Comparison of ENCODE assay signal across 8 cellular contexts in the genomic region with DNA sequence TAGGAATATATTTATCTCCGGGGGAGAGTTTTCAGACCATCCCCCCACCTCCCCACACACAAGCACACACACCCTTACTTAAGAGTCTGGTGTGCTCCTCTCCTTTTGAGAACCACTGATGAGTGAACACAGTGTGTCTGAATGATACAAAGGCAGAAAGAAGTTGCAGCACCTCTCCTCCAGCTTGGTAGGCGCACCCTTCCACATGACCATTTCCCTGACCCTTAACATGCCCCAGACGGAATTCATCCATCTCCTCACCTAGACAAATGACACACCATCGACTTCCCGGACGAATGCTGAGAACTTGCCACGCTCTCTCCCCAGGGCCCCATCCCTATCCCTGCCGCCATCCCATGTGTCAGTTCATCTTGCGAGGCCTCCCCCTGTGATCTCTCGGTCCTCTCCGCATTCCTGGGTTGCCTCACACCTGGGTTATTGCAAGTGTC. TPM values are rescaled to one million over a fixed set of nuclear protein-coding genes. Genes with fewer than 3 reads are reported as not detected.
DNase-seq lines count a peak whose midpoint lies in the region; ATAC-seq and TF ChIP-seq lines count a peak whose summit lies in the region.

No MANE protein-coding gene starts in this region.

- H3K4me1 ChIP-seq in heart right ventricle = peaks cover 48 to 87% (median 82%) of the 10 kb centered on the region in 9 donors
- peaks cover 82% of the 10 kb centered on the region for H3K4me1 ChIP-seq in mononuclear cell (ENCODE audit: insufficient read depth, low read length)
- peaks cover 56% of the 10 kb centered on the region for H3K4me1 ChIP-seq in Caco-2

- H3K9me3 ChIP-seq in heart right ventricle (no peaks in the 10 kb centered on the region), mononuclear cell (ENCODE audit: low read depth, low read length) (no peaks in the 10 kb centered on the region), Caco-2 (no peaks in the 10 kb centered on the region)

- TF ChIP-seq CTCF in heart right ventricle (IDR thresholded peaks at IDR 0.05) = no peak
- no peak for TF ChIP-seq CTCF in cardiac fibroblast (IDR thresholded peaks at IDR 0.05; ENCODE audit: low read depth, low read length)
- no peak for TF ChIP-seq CTCF in natural killer cell (IDR thresholded peaks at IDR 0.05)
- no peak for TF ChIP-seq CTCF in Caco-2 (IDR thresholded peaks at IDR 0.05; ENCODE audit: insufficient read depth in 1 of 2, low read depth in 1 of 2, low read length in 1 of 2, severe bottlenecking in 1 of 2, unreplicated experiment in 1 of 2)

- ATAC-seq in heart right ventricle (no peak), Right ventricle myocardium inferior (no peak), natural killer cell (no peak)

- WGBS in heart right ventricle, 2 donors = 41 to 50% methylated on average over 11 of the region's 11 CpGs

- H3K27ac Mint-ChIP-seq in natural killer cell = no peak overlapping the region
- H3K27ac Mint-ChIP-seq in Caco-2 (ENCODE audit: unreplicated experiment) = no peak overlapping the region

- H3K9me3 Mint-ChIP-seq in natural killer cell (no peaks in the 10 kb centered on the region), Caco-2 (ENCODE audit: unreplicated experiment) (no peaks in the 10 kb centered on the region)

- H3K27ac ChIP-seq in heart right ventricle = peak overlapping the region; percentile 88 to 100 (median 97)

- H3K27me3 Mint-ChIP-seq in natural killer cell (ENCODE audit: low read depth in 2 of 2) = no peaks in the 10 kb centered on the region
- H3K27me3 Mint-ChIP-seq in Caco-2 (ENCODE audit: insufficient read depth, unreplicated experiment) = no peaks in the 10 kb centered on the region

- peaks cover under 1% of the 10 kb centered on the region for H3K36me3 Mint-ChIP-seq in natural killer cell
- peaks cover 49% of the 10 kb centered on the region for H3K36me3 Mint-ChIP-seq in Caco-2 (ENCODE audit: insufficient read depth, unreplicated experiment)

- peaks cover 21 to 45% of the 10 kb centered on the region in 2 donors for H3K4me1 Mint-ChIP-seq in natural killer cell
- peaks cover 19% of the 10 kb centered on the region for H3K4me1 Mint-ChIP-seq in Caco-2 (ENCODE audit: low read depth, unreplicated experiment)

- intact Hi-C loops in heart right ventricle (cut with DNase I) (loop anchor here in 6 of 10 donors (2.0 to 10.0 kb wide), 8 partner anchors 27 to 197 kb away; partner anchors contain the start of genes GAPDH (in 4 of the 6) and LTBR (in 4 of the 6)), Right ventricle myocardium inferior (cut with DNase I) (loop anchor here (5.0 kb wide), 2 partner anchors 114 to 134 kb away; partner anchors contain the start of genes TAPBPL and VAMP1), natural killer cell (cut with micrococcal nuclease) (loop anchor here (1.0 to 5.0 kb wide), 5 partner anchors 29 to 269 kb away; partner anchors contain the start of genes CHD4 and GAPDH), Caco-2 (cut with micrococcal nuclease; ENCODE audit: unreplicated experiment) (loop anchor here (2.0 kb wide), 3 partner anchors 25 to 47 kb away; partner anchors contain the start of gene LTBR)

- CTCF ChIA-PET in HEK293T (lab: Yijun Ruan, JAX) (no interaction called here), Caco-2 (lab: Charles Lee) (interaction anchor here (3.3 kb wide), 1 partner anchor 12 kb away, joined by 37 read pairs; no protein-coding TSS in a partner anchor)

- POLR2A ChIA-PET in HEK293T (lab: Yijun Ruan, JAX) (interaction anchor here (1.6 to 3.1 kb wide), 3 partner anchors 8 to 30 kb away, joined by 6 to 23 read pairs (median 15); no protein-coding TSS in a partner anchor), Caco-2 (lab: Charles Lee) (no interaction called here)

- no peak for DNase-seq in heart right ventricle
- DNase-seq in Right ventricle myocardium inferior (ENCODE audit: missing footprints) = no peak
- peak; percentile 56 to 79 for DNase-seq in cardiac fibroblast (ENCODE audit: low read depth in 2 of 2)
- no peak for DNase-seq in HK-2 (ENCODE audit: unreplicated experiment)
- no peak for DNase-seq in natural killer cell
- DNase-seq in HEK293T (ENCODE audit: extremely low spot score) = no peak
- no peak for DNase-seq in Caco-2

- BruUV-seq in Caco-2 (replicated peaks; lab: Mats Ljungman, UMichigan) = no TSS peak

- H3K27me3 ChIP-seq in heart right ventricle (no peaks in the 10 kb centered on the region), mononuclear cell (ENCODE audit: insufficient read depth, low read length) (no peaks in the 10 kb centered on the region), Caco-2 (replicated peaks; ENCODE audit: control insufficient read depth, insufficient read depth, low read length) (no peaks in the 10 kb centered on the region)

- H3K4me3 ChIP-seq in heart right ventricle (peak overlapping the region in 8 of 10 donors; percentile 81 to 99 (median 96)), cardiac fibroblast (replicated peaks in 1 of 2; ENCODE audit: low read depth in 2 of 2, low read length in 2 of 2) (peak overlapping the region; percentile 99 to 100), mononuclear cell (ENCODE audit: low read length) (peak overlapping the region; percentile 91), Caco-2 (ENCODE audit: low read depth, low read length) (no peak overlapping the region)

- H3K36me3 ChIP-seq in heart right ventricle (peaks cover 0 to 49% (median 12%) of the 10 kb centered on the region in 9 donors), Caco-2 (ENCODE audit: control insufficient read depth, insufficient read depth, low read length) (0 out of 2 replicates have a peak, but pooled peaks cover 4% of the 10 kb centered on the region)

- H3K4me3 Mint-ChIP-seq in natural killer cell (no peak overlapping the region), Caco-2 (ENCODE audit: unreplicated experiment) (no peak overlapping the region)

TF ChIP-seq in HEK293T, 16 proteins besides CTCF, POLR2A, EP300 and RAD21:
- TF ChIP-seq ZNF384 (IDR thresholded peaks at IDR 0.05) (no peak), FOXK2 (IDR thresholded peaks at IDR 0.05) (no peak), BHLHE40 (IDR thresholded peaks at IDR 0.05; ENCODE audit: borderline replicate concordance) (no peak), ARNT (IDR thresholded peaks at IDR 0.05) (no peak), ELF4 (IDR thresholded peaks at IDR 0.05) (no peak), SUZ12 (IDR thresholded peaks at IDR 0.05) (no peak), HDGF (IDR thresholded peaks at IDR 0.05; ENCODE audit: borderline replicate concordance) (no peak), LEF1 (IDR thresholded peaks at IDR 0.05; ENCODE audit: borderline replicate concordance) (no peak), CTBP1 (IDR thresholded peaks at IDR 0.05; ENCODE audit: borderline replicate concordance) (no peak), SP1 (IDR thresholded peaks at IDR 0.05) (no peak), FOXM1 (IDR thresholded peaks at IDR 0.05; ENCODE audit: borderline replicate concordance) (no peak), FOXA1 (IDR thresholded peaks at IDR 0.05) (no peak), TARDBP (IDR thresholded peaks at IDR 0.05) (no peak)
- TF ChIP-seq, protein P1, sequence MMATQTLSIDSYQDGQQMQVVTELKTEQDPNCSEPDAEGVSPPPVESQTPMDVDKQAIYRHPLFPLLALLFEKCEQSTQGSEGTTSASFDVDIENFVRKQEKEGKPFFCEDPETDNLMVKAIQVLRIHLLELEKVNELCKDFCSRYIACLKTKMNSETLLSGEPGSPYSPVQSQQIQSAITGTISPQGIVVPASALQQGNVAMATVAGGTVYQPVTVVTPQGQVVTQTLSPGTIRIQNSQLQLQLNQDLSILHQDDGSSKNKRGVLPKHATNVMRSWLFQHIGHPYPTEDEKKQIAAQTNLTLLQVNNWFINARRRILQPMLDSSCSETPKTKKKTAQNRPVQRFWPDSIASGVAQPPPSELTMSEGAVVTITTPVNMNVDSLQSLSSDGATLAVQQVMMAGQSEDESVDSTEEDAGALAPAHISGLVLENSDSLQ (IDR thresholded peaks at IDR 0.05) = no peak

RNA-seq across cellular contexts. Expression of gene TNFRSF1A, which starts 3.9 kb away (rescaled TPM):
- total RNA-seq in heart right ventricle (100 to 1,000 TPM in 1 of 10 donors, 10 to 100 TPM in 9; 29.4 to 100 (median 39.2) TPM), Right ventricle myocardium inferior (59.8 TPM), mononuclear cell (75.2 TPM), natural killer cell (100 to 1,000 TPM in 1 of 3 donors, 10 to 100 TPM in 2; 75.7 to 116 (median 87.3) TPM), Caco-2 (2022) (79.0 and 79.4 TPM in 2 replicates)
- 10 to 100 TPM; 34.4 to 75.7 TPM for polyA plus RNA-seq in heart right ventricle

RNA-seq across cellular contexts. Expression of gene PLEKHG6, which starts 27.5 kb away (rescaled TPM):
- total RNA-seq in heart right ventricle = 1 to 10 TPM in 2 of 10 donors, under 1 TPM in 3, not detected in 5; 0.13 to 1.9 (median 0.81) TPM
- 1 to 10 TPM; 1.1 to 1.6 TPM for polyA plus RNA-seq in heart right ventricle
- 0.49 TPM for total RNA-seq in Right ventricle myocardium inferior
- total RNA-seq in mononuclear cell = not detected
- total RNA-seq in natural killer cell = not detected
- 109 and 123 TPM in 2 replicates for total RNA-seq in Caco-2 (2022)

RNA-seq across cellular contexts. Expression of gene SCNN1A, which starts 37.4 kb away (rescaled TPM):
- 1 to 10 TPM in 1 of 10 donors, under 1 TPM in 5, not detected in 4; 0.17 to 1.1 (median 0.49) TPM for total RNA-seq in heart right ventricle
- polyA plus RNA-seq in heart right ventricle = under 1 TPM; 0.15 to 0.23 TPM
- 0.46 TPM for total RNA-seq in Right ventricle myocardium inferior
- total RNA-seq in mononuclear cell = 1.2 TPM
- total RNA-seq in natural killer cell = 1 to 10 TPM; 1.5 to 3.0 (median 1.5) TPM
- 52.6 and 53.5 TPM in 2 replicates for total RNA-seq in Caco-2 (2022)

RNA-seq across cellular contexts. Expression of gene LTBR, which starts 46.0 kb away (rescaled TPM):
- total RNA-seq in heart right ventricle (10 to 100 TPM; 14.1 to 49.1 (median 20.8) TPM), Right ventricle myocardium inferior (34.3 TPM), mononuclear cell (29.8 TPM), natural killer cell (1 to 10 TPM; 3.7 to 5.8 (median 4.4) TPM), Caco-2 (2022) (194 and 197 TPM in 2 replicates)
- 10 to 100 TPM; 37.5 to 38.3 TPM for polyA plus RNA-seq in heart right ventricle

Comparison
In these comparisons a context has a peak if more than half of its experiments do, and no peak if none do; other contexts are left out.
1. DNase-seq: peak in cardiac fibroblast (2 of 2); none in heart right ventricle (0 of 2), Right ventricle myocardium inferior (single experiment), HK-2 (single experiment), natural killer cell (single experiment), HEK293T (single experiment) and Caco-2 (0 of 2).
2. RNA of gene PLEKHG6, which starts 27.5 kb away (total RNA-seq): 109 to 123 TPM in Caco-2; 0.49 TPM in Right ventricle myocardium inferior (single experiment), 0.13 to 1.9 TPM in heart right ventricle, not detected in mononuclear cell (single experiment) and not detected in natural killer cell; every median in the first group is over 10 times any median in the second.
3. RNA of gene SCNN1A, which starts 37.4 kb away (total RNA-seq): 52.6 to 53.5 TPM in Caco-2; 1.5 to 3.0 TPM in natural killer cell, 1.2 TPM in mononuclear cell (single experiment), 0.17 to 1.1 TPM in heart right ventricle and 0.46 TPM in Right ventricle myocardium inferior (single experiment); every median in the first group is over 10 times any median in the second.